1 cellular context compared by ENCODE assay signal in the genomic region with DNA sequence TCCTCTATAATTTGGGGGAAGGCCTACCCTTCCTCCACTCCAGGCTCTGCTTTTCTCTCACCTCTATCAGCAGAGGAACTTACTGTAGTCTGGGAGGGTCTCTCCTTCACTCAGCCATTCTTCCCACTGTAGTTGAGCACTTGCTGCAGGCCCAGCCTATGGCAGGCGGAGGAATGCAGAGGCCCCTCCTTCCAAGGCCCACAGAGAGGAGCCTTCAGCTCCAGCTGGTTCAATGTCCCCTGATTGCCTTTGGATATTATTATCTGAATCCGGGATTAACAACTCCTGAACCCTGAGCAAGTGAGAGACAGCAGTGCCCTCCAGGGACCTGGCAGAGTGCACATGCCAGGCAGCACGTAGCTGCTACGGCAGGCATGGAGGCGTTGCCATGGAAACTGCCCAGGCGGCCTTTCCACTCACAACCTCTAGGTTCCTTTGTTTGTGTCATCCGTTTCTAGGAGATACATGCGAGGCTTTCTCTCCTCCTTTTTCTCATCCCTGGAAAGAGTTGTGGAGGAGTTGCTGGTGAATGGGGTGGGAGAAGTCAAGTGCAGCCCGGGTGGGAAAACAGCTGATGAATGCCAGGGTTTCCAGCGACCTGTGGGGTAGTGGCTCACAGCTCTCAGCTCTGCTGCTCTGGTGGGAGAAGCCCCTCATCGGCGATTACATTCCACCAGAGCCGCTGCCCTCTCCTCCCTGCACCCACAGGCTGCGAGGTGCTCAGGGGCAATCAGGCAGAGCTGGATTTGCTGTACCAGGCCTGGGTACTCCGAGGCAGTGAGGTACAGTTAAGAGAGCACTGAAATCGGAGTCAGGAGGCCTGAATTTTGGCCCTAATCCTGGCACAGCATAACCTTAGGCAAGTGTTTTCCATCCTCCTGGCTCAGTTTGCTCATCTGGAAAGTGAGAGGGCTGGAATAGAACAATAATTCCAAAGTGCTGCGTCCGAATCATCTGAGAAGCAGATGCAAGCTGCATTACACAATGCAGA.
TF ChIP-seq lines count a peak whose summit lies in the region.

No MANE protein-coding gene starts in this region.

TF ChIP-seq in HepG2, 621 proteins besides CTCF, POLR2A, EP300 and RAD21 (continued from another document and continues in another):
- TF ChIP-seq ZNF329 (CRISPR knock-in tag; IDR thresholded peaks at IDR 0.05; ENCODE audit: low read depth) (no peak), SATB2 (CRISPR knock-in tag; IDR thresholded peaks at IDR 0.05) (no peak), ZNF33B (CRISPR knock-in tag; IDR thresholded peaks at IDR 0.05) (no peak), ZNF747 (CRISPR knock-in tag; IDR thresholded peaks at IDR 0.05; ENCODE audit: borderline replicate concordance) (no peak), SETDB1 (CRISPR knock-in tag; IDR thresholded peaks at IDR 0.05; ENCODE audit: borderline replicate concordance) (no peak), U2AF2 (IDR thresholded peaks at IDR 0.05; ENCODE audit: low read depth, low read length) (0 out of 2 replicates have a peak, but pooled peaks have one; percentile 71), ZNF816 (CRISPR knock-in tag; IDR thresholded peaks at IDR 0.05; ENCODE audit: borderline replicate concordance) (no peak), ZNF746 (CRISPR knock-in tag; IDR thresholded peaks at IDR 0.05) (no peak; the same call in 1 of the 2 replicates), NFYB (CRISPR knock-in tag; IDR thresholded peaks at IDR 0.05) (no peak), NFIC (IDR thresholded peaks at IDR 0.05; ENCODE audit: low read length) (no peak), SP2 (CRISPR knock-in tag; IDR thresholded peaks at IDR 0.05) (no peak), PRDM10 (CRISPR knock-in tag; IDR thresholded peaks at IDR 0.05; ENCODE audit: low read depth) (no peak), SKIL (CRISPR knock-in tag; IDR thresholded peaks at IDR 0.05; ENCODE audit: borderline replicate concordance) (no peak; the same call in 1 of the 2 replicates), MXD1 (CRISPR knock-in tag; IDR thresholded peaks at IDR 0.05) (no peak), CAMTA2 (CRISPR knock-in tag; IDR thresholded peaks at IDR 0.05; ENCODE audit: borderline replicate concordance) (no peak), STAT6 (CRISPR knock-in tag; IDR thresholded peaks at IDR 0.05; ENCODE audit: borderline replicate concordance) (no peak), BCL3 (CRISPR knock-in tag; IDR thresholded peaks at IDR 0.05) (no peak), ZNF263 (CRISPR knock-in tag; IDR thresholded peaks at IDR 0.05) (no peak), ZMYM2 (CRISPR knock-in tag; IDR thresholded peaks at IDR 0.05) (peak; percentile 60; the same call in 1 of the 2 replicates), HES4 (CRISPR knock-in tag; IDR thresholded peaks at IDR 0.05; ENCODE audit: borderline replicate concordance) (no peak), ETV5 (CRISPR knock-in tag; IDR thresholded peaks at IDR 0.05; ENCODE audit: borderline replicate concordance) (peak; percentile 42; the same call in 1 of the 2 replicates), SMC3 (IDR thresholded peaks at IDR 0.05; ENCODE audit: low read length) (peak; percentile 13; the same call in 1 of the 2 replicates), ZNF3 (CRISPR knock-in tag; IDR thresholded peaks at IDR 0.05) (no peak), ZBTB43 (CRISPR knock-in tag; conservative IDR thresholded peaks at IDR 0.05) (no peak), ELF4 (CRISPR knock-in tag; IDR thresholded peaks at IDR 0.05; ENCODE audit: borderline replicate concordance) (no peak), ZFP90 (CRISPR knock-in tag; IDR thresholded peaks at IDR 0.05; ENCODE audit: borderline replicate concordance) (0 out of 2 replicates have a peak, but pooled peaks have one; percentile 29), ZNF570 (CRISPR knock-in tag; IDR thresholded peaks at IDR 0.05; ENCODE audit: borderline replicate concordance) (no peak), ELK4 (CRISPR knock-in tag; IDR thresholded peaks at IDR 0.05; ENCODE audit: borderline replicate concordance) (no peak), ZNF468 (CRISPR knock-in tag; IDR thresholded peaks at IDR 0.05) (0 out of 2 replicates have a peak, but pooled peaks have one; percentile 25), TBP (CRISPR knock-in tag; IDR thresholded peaks at IDR 0.05) (no peak)
- TF ChIP-seq, protein P1, sequence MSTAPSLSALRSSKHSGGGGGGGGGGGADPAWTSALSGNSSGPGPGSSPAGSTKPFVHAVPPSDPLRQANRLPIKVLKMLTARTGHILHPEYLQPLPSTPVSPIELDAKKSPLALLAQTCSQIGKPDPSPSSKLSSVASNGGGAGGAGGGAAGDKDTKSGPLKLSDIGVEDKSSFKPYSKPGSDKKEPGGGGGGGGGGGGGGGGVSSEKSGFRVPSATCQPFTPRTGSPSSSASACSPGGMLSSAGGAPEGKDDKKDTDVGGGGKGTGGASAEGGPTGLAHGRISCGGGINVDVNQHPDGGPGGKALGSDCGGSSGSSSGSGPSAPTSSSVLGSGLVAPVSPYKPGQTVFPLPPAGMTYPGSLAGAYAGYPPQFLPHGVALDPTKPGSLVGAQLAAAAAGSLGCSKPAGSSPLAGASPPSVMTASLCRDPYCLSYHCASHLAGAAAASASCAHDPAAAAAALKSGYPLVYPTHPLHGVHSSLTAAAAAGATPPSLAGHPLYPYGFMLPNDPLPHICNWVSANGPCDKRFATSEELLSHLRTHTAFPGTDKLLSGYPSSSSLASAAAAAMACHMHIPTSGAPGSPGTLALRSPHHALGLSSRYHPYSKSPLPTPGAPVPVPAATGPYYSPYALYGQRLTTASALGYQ (CRISPR knock-in tag; IDR thresholded peaks at IDR 0.05) = no peak
- TF ChIP-seq, protein P2, sequence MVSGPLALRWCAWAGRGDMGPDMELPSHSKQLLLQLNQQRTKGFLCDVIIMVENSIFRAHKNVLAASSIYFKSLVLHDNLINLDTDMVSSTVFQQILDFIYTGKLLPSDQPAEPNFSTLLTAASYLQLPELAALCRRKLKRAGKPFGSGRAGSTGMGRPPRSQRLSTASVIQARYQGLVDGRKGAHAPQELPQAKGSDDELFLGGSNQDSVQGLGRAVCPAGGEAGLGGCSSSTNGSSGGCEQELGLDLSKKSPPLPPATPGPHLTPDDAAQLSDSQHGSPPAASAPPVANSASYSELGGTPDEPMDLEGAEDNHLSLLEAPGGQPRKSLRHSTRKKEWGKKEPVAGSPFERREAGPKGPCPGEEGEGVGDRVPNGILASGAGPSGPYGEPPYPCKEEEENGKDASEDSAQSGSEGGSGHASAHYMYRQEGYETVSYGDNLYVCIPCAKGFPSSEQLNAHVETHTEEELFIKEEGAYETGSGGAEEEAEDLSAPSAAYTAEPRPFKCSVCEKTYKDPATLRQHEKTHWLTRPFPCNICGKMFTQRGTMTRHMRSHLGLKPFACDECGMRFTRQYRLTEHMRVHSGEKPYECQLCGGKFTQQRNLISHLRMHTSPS (CRISPR knock-in tag; IDR thresholded peaks at IDR 0.05; ENCODE audit: low read depth) = peak; percentile 96; the same call in 1 of the 2 replicates
- TF ChIP-seq, protein P3, sequence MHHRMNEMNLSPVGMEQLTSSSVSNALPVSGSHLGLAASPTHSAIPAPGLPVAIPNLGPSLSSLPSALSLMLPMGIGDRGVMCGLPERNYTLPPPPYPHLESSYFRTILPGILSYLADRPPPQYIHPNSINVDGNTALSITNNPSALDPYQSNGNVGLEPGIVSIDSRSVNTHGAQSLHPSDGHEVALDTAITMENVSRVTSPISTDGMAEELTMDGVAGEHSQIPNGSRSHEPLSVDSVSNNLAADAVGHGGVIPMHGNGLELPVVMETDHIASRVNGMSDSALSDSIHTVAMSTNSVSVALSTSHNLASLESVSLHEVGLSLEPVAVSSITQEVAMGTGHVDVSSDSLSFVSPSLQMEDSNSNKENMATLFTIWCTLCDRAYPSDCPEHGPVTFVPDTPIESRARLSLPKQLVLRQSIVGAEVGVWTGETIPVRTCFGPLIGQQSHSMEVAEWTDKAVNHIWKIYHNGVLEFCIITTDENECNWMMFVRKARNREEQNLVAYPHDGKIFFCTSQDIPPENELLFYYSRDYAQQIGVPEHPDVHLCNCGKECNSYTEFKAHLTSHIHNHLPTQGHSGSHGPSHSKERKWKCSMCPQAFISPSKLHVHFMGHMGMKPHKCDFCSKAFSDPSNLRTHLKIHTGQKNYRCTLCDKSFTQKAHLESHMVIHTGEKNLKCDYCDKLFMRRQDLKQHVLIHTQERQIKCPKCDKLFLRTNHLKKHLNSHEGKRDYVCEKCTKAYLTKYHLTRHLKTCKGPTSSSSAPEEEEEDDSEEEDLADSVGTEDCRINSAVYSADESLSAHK (CRISPR knock-in tag; IDR thresholded peaks at IDR 0.05; ENCODE audit: borderline replicate concordance) = no peak
